In the genomic region with DNA sequence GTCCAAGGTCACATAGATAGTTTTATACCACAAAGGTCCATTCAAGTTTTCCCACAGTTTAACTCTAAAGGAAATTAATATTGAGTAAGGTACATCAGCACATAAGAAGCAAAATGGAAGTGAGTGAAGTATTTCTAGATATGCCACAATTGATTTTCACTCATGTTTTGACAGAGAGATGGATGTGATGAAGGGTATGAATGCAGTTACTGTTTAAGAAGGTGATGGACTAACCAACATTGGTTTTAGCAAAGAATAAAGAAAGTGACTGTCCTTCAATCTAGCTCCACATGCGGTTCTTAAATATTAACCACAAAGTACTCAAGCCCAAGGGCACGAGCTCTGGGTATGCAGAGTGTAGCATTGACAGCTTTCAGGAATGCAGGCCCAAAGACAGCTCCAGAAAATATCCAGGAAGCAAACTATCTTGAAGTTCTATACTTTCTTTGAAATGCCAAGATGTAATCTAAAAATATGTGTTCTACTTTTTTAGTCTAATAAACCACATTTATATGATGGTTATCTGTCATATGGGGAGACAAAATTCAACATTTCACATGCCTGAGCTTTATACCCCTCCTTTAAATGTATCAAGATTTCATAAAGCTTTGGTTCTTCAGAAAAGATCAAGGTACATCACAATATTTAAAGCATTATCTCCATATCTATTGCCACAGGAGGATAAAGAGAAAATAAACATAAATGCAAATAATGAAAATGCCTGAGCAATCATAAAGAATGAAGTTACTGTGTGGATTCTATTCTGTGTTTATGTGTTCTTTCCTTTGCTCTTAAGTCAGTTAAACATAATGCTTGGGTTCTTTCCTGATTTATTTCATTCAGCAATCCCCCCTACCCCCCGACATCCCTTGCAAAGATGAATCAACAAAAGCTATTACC, we compare ENCODE assay signal across 25 cellular contexts. TPM values are rescaled to one million over a fixed set of nuclear protein-coding genes. Genes with fewer than 3 reads are reported as not detected.
DNase-seq lines count a peak whose midpoint lies in the region; ATAC-seq, FAIRE-seq and TF ChIP-seq lines count a peak whose summit lies in the region.
"Had no signal": no experiment of that assay in that cellular context is flagged by ENCODE, and none has a peak within 500 bp of the region (broad histone marks: within the 10 kb centered on the region; RNA-seq: fewer than 3 reads in every experiment).

No MANE protein-coding gene starts in this region.

- POLR2A ChIA-PET in HepG2 (lab: Yijun Ruan, JAX): interaction anchor here (0.9 to 5.7 kb wide), 19 partner anchors 8 to 242 kb away, joined by 3 to 198 read pairs (median 4); a partner anchor contains a TSS

- WGBS in HepG2 (ENCODE audit: low lambda C conversion rate): 0% methylated on average over 3 of the region's 3 CpGs

- H3K36me3 ChIP-seq in HepG2 (replicated peaks in 1 of 2; ENCODE audit: control insufficient read depth in 1 of 2, insufficient read depth in 2 of 2, low read length in 2 of 2) (no peaks in the 10 kb centered on the region), mucosa of descending colon (ENCODE audit: low read depth) (no peaks in the 10 kb centered on the region)
- H3K36me3 ChIP-seq: BLaER1, MG63 had no signal

- peak overlapping the region; percentile 74 for H3K4me2 ChIP-seq in HepG2 (ENCODE audit: low read depth, low read length)
- H3K4me2 ChIP-seq: BLaER1 had no signal

- TF ChIP-seq CTCF in HepG2 (CRISPR knock-in tag; IDR thresholded peaks at IDR 0.05) (no peak), mucosa of descending colon (IDR thresholded peaks at IDR 0.05) (no peak)

- peaks cover 94% of the 10 kb centered on the region for H3K4me1 ChIP-seq in HepG2 (ENCODE audit: insufficient read depth, low read length)
- no peaks in the 10 kb centered on the region for H3K4me1 ChIP-seq in mucosa of descending colon (ENCODE audit: low read depth)
- H3K4me1 ChIP-seq: BLaER1 had no signal

- H2AFZ ChIP-seq in HepG2 (ENCODE audit: low read length): no peak overlapping the region

- H3K79me2 ChIP-seq in HepG2 (ENCODE audit: insufficient read depth, low read length): no peaks in the 10 kb centered on the region

- no peak for TF ChIP-seq RAD21 in HepG2 (CRISPR knock-in tag; IDR thresholded peaks at IDR 0.05)

- no TSS peak for BruUV-seq in HepG2 (replicated peaks; lab: Mats Ljungman, UMichigan)

- DNase-seq in DMS53 (lab: John Stamatoyannopoulos, UW) (peak; percentile 12), DMS53 treated with DMSO at 0.1 percent for 48 hours (lab: John Stamatoyannopoulos, UW; ENCODE audit: unreplicated experiment) (no peak), astrocyte of the hippocampus (ENCODE audit: low read depth, low spot score) (peak; percentile 1), HepG2 (ENCODE audit: low spot score) (peak; percentile 100), mucosa of descending colon (no peak), NCI-H345 (lab: John Stamatoyannopoulos, UW) (no peak)
- no peak for DNase-seq in stimulated activated CD4-positive, alpha-beta T cell treated with anti-CD3 and anti-CD28 coated beads, Interleukin-4, amount 100 ng/mL, for 1 hour
- DNase-seq: 8988T; CD8-positive, alpha-beta T cell; DMS 273 treated with DMSO at 0.1 percent for 48 hours; HFFc6; MG63; NCI-H1105; NCI-H1694 treated with DMSO at 0.1 percent for 48 hours; NCI-H2107; NCI-H2227 treated with DMSO at 0.1 percent for 48 hours; NCI-H69; NK-92 treated with Interleukin-12 subunit alpha and Interleukin-12 subunit beta, amount 100 ng/mL, for 24 hours; SHP77 had no signal

- H3K9me3 ChIP-seq in HepG2 (ENCODE audit: low read length) (peaks cover 4% of the 10 kb centered on the region; the same call in 1 of the 2 replicates), mucosa of descending colon (no peaks in the 10 kb centered on the region)
- H3K9me3 ChIP-seq: BLaER1, MG63 had no signal

- no peaks in the 10 kb centered on the region for H4K20me1 ChIP-seq in HepG2 (ENCODE audit: insufficient read depth, low read length)
- H4K20me1 ChIP-seq: BLaER1 had no signal

- no peaks in the 10 kb centered on the region for H3K27me3 ChIP-seq in HepG2 (ENCODE audit: control insufficient read depth in 1 of 2, insufficient read depth in 2 of 2, low read length in 2 of 2)
- H3K27me3 ChIP-seq: BLaER1, MG63 had no signal

- intact Hi-C loops in HepG2 (cut with micrococcal nuclease; ENCODE audit: unreplicated experiment): loop anchor here (1.0 to 2.0 kb wide), 3 partner anchors 20 to 238 kb away; no protein-coding TSS in a partner anchor
- intact Hi-C loops in mucosa of descending colon (cut with DNase I, micrococcal nuclease): no loop called here

- CTCF ChIA-PET in HepG2 (lab: Yijun Ruan, JAX; ENCODE audit: low intra/inter-chr PET ratio, low total read pairs): interaction anchor here (1.5 kb wide), 1 partner anchor 22 kb away, joined by 4 read pairs; no protein-coding TSS in a partner anchor

- H3K9ac ChIP-seq in HepG2 (ENCODE audit: insufficient read depth, low read depth, low read length): peak overlapping the region; percentile 79
- H3K9ac ChIP-seq: BLaER1 had no signal

- peak; percentile 97 for ATAC-seq in HepG2
- no peak for ATAC-seq in HG03095 (IDR thresholded peaks at IDR 0.05; ENCODE audit: unreplicated experiment)
- ATAC-seq in mucosa of descending colon: no peak
- ATAC-seq: CD8-positive, alpha-beta T cell; SK-N-SH treated with all-trans-retinoic acid at 6 μM for 48 hours had no signal

- H3K4me3 ChIP-seq in HepG2 (replicated peaks in 1 of 3; ENCODE audit: insufficient read depth in 1 of 3, low read depth in 2 of 3, low read length in 3 of 3) (peak overlapping the region in 2 of 3 experiments; percentile 28 to 42; a peak in 3 of 6 replicates), mucosa of descending colon (no peak overlapping the region)
- H3K4me3 ChIP-seq: BLaER1, MG63 had no signal

- peak; percentile 41 to 86; a peak in 3 of 4 replicates for TF ChIP-seq POLR2A in HepG2 (IDR thresholded peaks at IDR 0.05; ENCODE audit: insufficient read depth in 1 of 2, low read depth in 2 of 2, low read length in 2 of 2)

- in situ Hi-C loops in HepG2 (cut with HindIII; ENCODE audit: extremely low pct_ligation_motif_present, low pct_unique_long_range_greater_than_20kb): no loop called here

- H3K27ac ChIP-seq in HepG2 (ENCODE audit: extremely low read length, insufficient read depth, low read length): peak overlapping the region; percentile 97
- H3K27ac ChIP-seq: BLaER1 had no signal

- TF ChIP-seq EP300 in HepG2 (IDR thresholded peaks at IDR 0.05; ENCODE audit: low read depth in 2 of 2, low read length in 2 of 2) (peak in 1 of 2 experiments; percentile 99; a peak in 3 of 4 replicates), HepG2 (CRISPR knock-in tag; IDR thresholded peaks at IDR 0.05; ENCODE audit: borderline replicate concordance) (peak; percentile 96)

- FAIRE-seq in HepG2 (lab: Jason Lieb, UNC): peak; percentile 96
- FAIRE-seq: GM12892, H54 had no signal

TF ChIP-seq in HepG2, 621 proteins besides CTCF, POLR2A, EP300 and RAD21 (continues in another document):
- no peak for TF ChIP-seq ZNF460 (CRISPR knock-in tag; IDR thresholded peaks at IDR 0.05; ENCODE audit: borderline replicate concordance)
- peak; percentile 86; the same call in 1 of the 2 replicates for TF ChIP-seq DPF2 (CRISPR knock-in tag; IDR thresholded peaks at IDR 0.05; ENCODE audit: borderline replicate concordance, low read depth)
- TF ChIP-seq, protein P1, sequence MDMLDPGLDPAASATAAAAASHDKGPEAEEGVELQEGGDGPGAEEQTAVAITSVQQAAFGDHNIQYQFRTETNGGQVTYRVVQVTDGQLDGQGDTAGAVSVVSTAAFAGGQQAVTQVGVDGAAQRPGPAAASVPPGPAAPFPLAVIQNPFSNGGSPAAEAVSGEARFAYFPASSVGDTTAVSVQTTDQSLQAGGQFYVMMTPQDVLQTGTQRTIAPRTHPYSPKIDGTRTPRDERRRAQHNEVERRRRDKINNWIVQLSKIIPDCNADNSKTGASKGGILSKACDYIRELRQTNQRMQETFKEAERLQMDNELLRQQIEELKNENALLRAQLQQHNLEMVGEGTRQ (IDR thresholded peaks at IDR 0.05; ENCODE audit: low read depth, low read length): no peak
- TF ChIP-seq, protein P1 (CRISPR knock-in tag; IDR thresholded peaks at IDR 0.05; ENCODE audit: borderline replicate concordance): no peak

RNA-seq across cellular contexts. Expression of a gene that starts 6.7 kb away (rescaled TPM):
- total RNA-seq in HepG2 (2016; rRNA removed; fragmentation: Illumina TruSeq; extraction: Trizol) (19.6 and 39.4 TPM in 2 replicates), mucosa of descending colon (under 1 TPM in 1 of 3 donors, not detected in 2; 0.82 TPM)
- 2.4 and 3.5 TPM in 2 replicates for total RNA-seq in HepG2 (2016; cell fraction: cytosol; rRNA removed; fragmentation: Illumina TruSeq; extraction: Trizol; ENCODE audit: low read depth)
- 19.3 and 35.5 TPM in 2 replicates for total RNA-seq in HepG2 (2016; cell fraction: insoluble cytoplasmic fraction; rRNA removed; fragmentation: Illumina TruSeq; extraction: Trizol)
- 5.8 and 8.3 TPM in 2 replicates for total RNA-seq in HepG2 (2016; cell fraction: membrane; rRNA removed; fragmentation: Illumina TruSeq; extraction: Trizol)
- 141 and 149 TPM in 2 replicates for total RNA-seq in HepG2 (2016; cell fraction: nucleus; rRNA removed; fragmentation: Illumina TruSeq; extraction: Trizol)
- polyA plus RNA-seq in HepG2 (2011; rRNA removed): 14.9 and 19.9 TPM in 2 replicates
- polyA plus RNA-seq in HepG2 (2011; cell fraction: cytosol; rRNA removed): 2.7 and 3.9 TPM in 2 replicates
- polyA plus RNA-seq in HepG2 (2011; cell fraction: nucleus; rRNA removed): 47.7 and 48.1 TPM in 2 replicates
- polyA plus RNA-seq in HepG2 (2012): 15.2 and 31.7 TPM in 2 replicates
- polyA plus RNA-seq in HepG2 (2016; cell fraction: cytosol; fragmentation: Illumina TruSeq; extraction: Trizol; ENCODE audit: low read depth): 0.17 and 0.38 TPM in 2 replicates
- 6.1 and 6.6 TPM in 2 replicates for polyA plus RNA-seq in HepG2 (2016; cell fraction: insoluble cytoplasmic fraction; fragmentation: Illumina TruSeq; extraction: Trizol; ENCODE audit: low read depth)
- 0.72 and 1.3 TPM in 2 replicates for polyA plus RNA-seq in HepG2 (2016; cell fraction: membrane; fragmentation: Illumina TruSeq; extraction: Trizol; ENCODE audit: low read depth)
- 138 and 145 TPM in 2 replicates for polyA plus RNA-seq in HepG2 (2016; cell fraction: nucleus; fragmentation: Illumina TruSeq; extraction: Trizol; ENCODE audit: insufficient read depth, low read depth)
- 0.14 and 28.2 TPM in 2 replicates for polyA minus RNA-seq in HepG2 (2011; rRNA and poly(A)+ RNA removed; ENCODE audit: low replicate concordance)
- 7.8 and 8.3 TPM in 2 replicates for polyA minus RNA-seq in HepG2 (2011; cell fraction: cytosol; rRNA and poly(A)+ RNA removed)
- polyA minus RNA-seq in HepG2 (2011; cell fraction: nucleus; rRNA and poly(A)+ RNA removed): 174 and 195 TPM in 2 replicates
- total RNA-seq: CD8-positive, alpha-beta T cell; HFFc6; OCI-LY7 had no signal

Comparison
In these comparisons a context has a peak if more than half of its experiments do, and no peak if none do; other contexts are left out.
1. DNase-seq: peak in DMS53 (single experiment), astrocyte of the hippocampus (single experiment) and HepG2 (single experiment); none in DMS53 treated with DMSO at 0.1 percent for 48 hours (single experiment), mucosa of descending colon (0 of 3), NCI-H345 (single experiment) and stimulated activated CD4-positive, alpha-beta T cell treated with anti-CD3 and anti-CD28 coated beads, Interleukin-4, amount 100 ng/mL, for 1 hour (single experiment).